In genomic region chr5:81856948-81857928, GRCh38 we compare ENCODE assay signal across 8 cellular contexts.
A peak's percentile ranks its signal among the peaks of the same experiment; 100 is the strongest.
DNase-seq lines count a peak whose midpoint lies in the region; ATAC-seq lines count a peak whose summit lies in the region.

No MANE protein-coding gene starts in this region.

- WGBS in esophagus, 2 donors: 39 to 47% methylated on average over 14 of the region's 14 CpGs

- ATAC-seq in GM18870 (IDR thresholded peaks at IDR 0.05; ENCODE audit: unreplicated experiment): no peak

- H3K4me3 ChIP-seq in esophagus (ENCODE audit: low read depth in 1 of 2, low read length in 2 of 2): no peak overlapping the region

- H3K27me3 ChIP-seq in esophagus (ENCODE audit: control insufficient read depth in 1 of 2, insufficient read depth in 2 of 2, low read length in 2 of 2): no peaks in the 10 kb centered on the region

- no peaks in the 10 kb centered on the region for H3K9me3 ChIP-seq in esophagus (ENCODE audit: control insufficient read depth in 2 of 2, insufficient read depth in 1 of 2, low read depth in 1 of 2, low read length in 1 of 2)

- H3K36me3 ChIP-seq in esophagus (ENCODE audit: control insufficient read depth in 2 of 2, insufficient read depth in 2 of 2, low read length in 1 of 2): no peaks in the 10 kb centered on the region

- H3K27ac ChIP-seq in esophagus (ENCODE audit: low read depth in 2 of 2, low read length in 1 of 2): peak overlapping the region; percentile 52 to 74

- peaks cover 4 to 6% of the 10 kb centered on the region in 2 donors for H3K4me1 ChIP-seq in esophagus (ENCODE audit: control insufficient read depth in 2 of 2, insufficient read depth in 2 of 2, low read length in 1 of 2)

- DNase-seq in DMS 273 (lab: John Stamatoyannopoulos, UW; ENCODE audit: unreplicated experiment) (peak; percentile 95), HT1080 (ENCODE audit: low read depth) (peak; percentile 42), RPMI7951 (ENCODE audit: low read depth) (peak; percentile 60), mucosa of gallbladder (ENCODE audit: low spot score) (peak; percentile 76), cortex of kidney (lab: John Stamatoyannopoulos, UW) (no peak), T1000 (lab: John Stamatoyannopoulos, UW) (no peak)

Comparison
In these comparisons a context has a peak if more than half of its experiments do, and no peak if none do; other contexts are left out.
1. DNase-seq: peak in DMS 273 (single experiment), HT1080 (single experiment), RPMI7951 (single experiment) and mucosa of gallbladder (single experiment); none in cortex of kidney (single experiment) and T1000 (single experiment).